Comparison of ENCODE assay signal across 8 cellular contexts in genomic region chr6:31664790-31665500, GRCh38. TPM values are rescaled to one million over a fixed set of nuclear protein-coding genes. Genes with fewer than 3 reads are reported as not detected.
DNase-seq lines count a peak whose midpoint lies in the region; ATAC-seq and TF ChIP-seq lines count a peak whose summit lies in the region.

Gene GPANK1 (minus strand): TSS chr6:31664997. CDS start chr6:31664478, 519 bp downstream.

- peaks cover 34% of the 10 kb centered on the region for H3K4me1 Mint-ChIP-seq in progenitor cell of endocrine pancreas (ENCODE audit: low read depth)

- H3K36me3 Mint-ChIP-seq in progenitor cell of endocrine pancreas (ENCODE audit: insufficient read depth) = peaks cover 13% of the 10 kb centered on the region

- peaks cover 20 to 50% (median 36%) of the 10 kb centered on the region in 4 donors for H3K36me3 ChIP-seq in upper lobe of left lung

- no peaks in the 10 kb centered on the region for H3K27me3 ChIP-seq in upper lobe of left lung

- TF ChIP-seq CTCF in HFF-Myc (IDR thresholded peaks at IDR 0.05; ENCODE audit: low read depth, low read length, missing control alignments) (no peak), progenitor cell of endocrine pancreas (IDR thresholded peaks at IDR 0.05; ENCODE audit: unreplicated experiment) (peak; percentile 9), upper lobe of left lung (IDR thresholded peaks at IDR 0.05) (no peak)

- peak in 1 of 4 donors; percentile 50 for TF ChIP-seq EP300 in upper lobe of left lung (IDR thresholded peaks at IDR 0.05)

- H3K4me3 Mint-ChIP-seq in progenitor cell of endocrine pancreas (ENCODE audit: low read depth) = peak within 1 kb of the TSS; percentile 84

- peaks cover 31 to 66% (median 45%) of the 10 kb centered on the region in 4 donors for H3K4me1 ChIP-seq in upper lobe of left lung

- peak; percentile 93 for DNase-seq in DMS114 treated with DMSO at 0.1 percent for 48 hours (lab: John Stamatoyannopoulos, UW; ENCODE audit: unreplicated experiment)
- peak; percentile 95 for DNase-seq in HFF-Myc (ENCODE audit: extremely low read depth, low read depth)
- DNase-seq in NCI-H2029 (lab: John Stamatoyannopoulos, UW) = peak; percentile 94
- peak; percentile 28 to 96 (median 84) for DNase-seq in amygdala (lab: John Stamatoyannopoulos, UW)
- peak; percentile 92 for DNase-seq in left cardiac atrium
- DNase-seq in progenitor cell of endocrine pancreas (ENCODE audit: low spot score, unreplicated experiment) = peak; percentile 44
- DNase-seq in upper lobe of left lung = peak; percentile 88 to 93

- no peaks in the 10 kb centered on the region for H3K9me3 Mint-ChIP-seq in progenitor cell of endocrine pancreas (ENCODE audit: low read depth)

- WGBS in upper lobe of left lung, 2 donors = 0 to 1% methylated on average over 31 to 39 of the region's 39 CpGs

- peak within 1 kb of the TSS; percentile 95 to 98 (median 97) for H3K27ac ChIP-seq in upper lobe of left lung

- peak within 1 kb of the TSS; percentile 97 for H3K4me3 ChIP-seq in HFF-Myc (replicated peaks; ENCODE audit: low read depth, low read length)
- peak within 1 kb of the TSS; percentile 71 to 96 (median 84) for H3K4me3 ChIP-seq in upper lobe of left lung

- no peaks in the 10 kb centered on the region for H3K27me3 Mint-ChIP-seq in progenitor cell of endocrine pancreas

- peak; percentile 64 to 67 for ATAC-seq in left cardiac atrium
- ATAC-seq in upper lobe of left lung (ENCODE audit: low FRiP score in 2 of 2) = peak; percentile 86

- no peaks in the 10 kb centered on the region for H3K9me3 ChIP-seq in upper lobe of left lung

- TF ChIP-seq POLR2A in upper lobe of left lung (IDR thresholded peaks at IDR 0.05) = peak in 3 of 4 donors; percentile 49 to 66 (median 58)

- intact Hi-C loops in T-helper 2 cell treated with Interferon-gamma antibody and Interleukin-4, amounts not matched to agents 100 ng/mL and 5 ng/mL, for 36 hours (cut with micrococcal nuclease) = loop anchor here (1.0 to 10.0 kb wide), 11 partner anchors 13 to 510 kb away; partner anchors contain the start of genes AGPAT1, ATP6V1G2, BAG6 and NELFE
- intact Hi-C loops in left cardiac atrium (cut with DNase I) = no loop called here

- peak within 1 kb of the TSS; percentile 97 for H3K27ac Mint-ChIP-seq in progenitor cell of endocrine pancreas

RNA-seq across cellular contexts. Expression of gene GPANK1, which starts in this region (rescaled TPM):
- total RNA-seq in T-helper 2 cell treated with Interferon-gamma antibody and Interleukin-4, amounts not matched to agents 100 ng/mL and 5 ng/mL, for 36 hours = 29.2 and 31.4 TPM in 2 replicates
- total RNA-seq in left cardiac atrium (10 to 100 TPM; 12.3 to 15.7 TPM), progenitor cell of endocrine pancreas (15.2 and 18.0 TPM in 2 replicates), upper lobe of left lung (10 to 100 TPM; 12.0 to 45.1 (median 16.6) TPM)

Comparison
In these comparisons a context has a peak if more than half of its experiments do, and no peak if none do; other contexts are left out.
1. Peak in every context shown above with its lines: DNase-seq, ATAC-seq, H3K4me3 ChIP-seq and H3K27ac ChIP-seq.
2. DNase-seq: peak in every context shown above with its lines; median percentile 95 in HFF-Myc; 94 in NCI-H2029; 93 in DMS114 treated with DMSO at 0.1 percent for 48 hours; 92 in left cardiac atrium; 90 in upper lobe of left lung; 84 in amygdala; 44 in progenitor cell of endocrine pancreas.